8 cellular contexts compared by ENCODE assay signal in genomic region chr5:134845852-134846640, GRCh38. TPM values are rescaled to one million over a fixed set of nuclear protein-coding genes. Genes with fewer than 3 reads are reported as not detected.
DNase-seq lines count a peak whose midpoint lies in the region; ATAC-seq and TF ChIP-seq lines count a peak whose summit lies in the region.

Gene C5orf24 (plus strand): TSS chr5:134845968. CDS start chr5:134854901, 8,933 bp downstream.

- peak within 1 kb of the TSS; percentile 90 to 98 for H3K27ac Mint-ChIP-seq in natural killer cell treated with Interleukin-12 subunit alpha and Interleukin-12 subunit beta and Interleukin-15 and Interleukin-18, amount 100 ng/mL, for 72 hours

- TF ChIP-seq CTCF in LNCaP clone FGC (IDR thresholded peaks at IDR 0.05; ENCODE audit: control insufficient read depth, extremely low read depth, insufficient read depth) (no peak), fibroblast of pulmonary artery (IDR thresholded peaks at IDR 0.05; ENCODE audit: low read length, missing control alignments) (no peak)

- H3K4me3 Mint-ChIP-seq in natural killer cell treated with Interleukin-12 subunit alpha and Interleukin-12 subunit beta and Interleukin-15 and Interleukin-18, amount 100 ng/mL, for 72 hours = peak within 1 kb of the TSS; percentile 93

- ATAC-seq in natural killer cell treated with Interleukin-12 subunit alpha and Interleukin-12 subunit beta and Interleukin-15 and Interleukin-18, amount 100 ng/mL, for 72 hours = peak; percentile 98 to 99

- H3K27me3 Mint-ChIP-seq in natural killer cell treated with Interleukin-12 subunit alpha and Interleukin-12 subunit beta and Interleukin-15 and Interleukin-18, amount 100 ng/mL, for 72 hours = no peaks in the 10 kb centered on the region

- H3K9me3 Mint-ChIP-seq in natural killer cell treated with Interleukin-12 subunit alpha and Interleukin-12 subunit beta and Interleukin-15 and Interleukin-18, amount 100 ng/mL, for 72 hours = no peaks in the 10 kb centered on the region

- peak; percentile 92 for DNase-seq in ELF-1 (ENCODE audit: low read depth, low spot score)
- DNase-seq in GOT3 (lab: John Stamatoyannopoulos, UW) = peak; percentile 87
- peak; percentile 93 for DNase-seq in LNCaP clone FGC (ENCODE audit: low read depth)
- DNase-seq in SHP77 (lab: John Stamatoyannopoulos, UW) = peak; percentile 83 to 94
- DNase-seq in activated effector memory CD4-positive, alpha-beta T cell treated with Interleukin-2 at 50 U/mL for 16 hours = peak; percentile 90
- DNase-seq in fibroblast of pulmonary artery (ENCODE audit: low read depth) = peak; percentile 98
- DNase-seq in natural killer cell treated with Interleukin-12 subunit alpha and Interleukin-12 subunit beta and Interleukin-15 and Interleukin-18, amount 100 ng/mL, for 72 hours (ENCODE audit: low spot score) = peak; percentile 96
- peak; percentile 92 for DNase-seq in stimulated activated naive CD4-positive, alpha-beta T cell treated with Interleukin-2 at 50 U/mL for 16 hours (lab: John Stamatoyannopoulos, UW)

- H3K36me3 Mint-ChIP-seq in natural killer cell treated with Interleukin-12 subunit alpha and Interleukin-12 subunit beta and Interleukin-15 and Interleukin-18, amount 100 ng/mL, for 72 hours = no peaks in the 10 kb centered on the region

- H3K4me1 Mint-ChIP-seq in natural killer cell treated with Interleukin-12 subunit alpha and Interleukin-12 subunit beta and Interleukin-15 and Interleukin-18, amount 100 ng/mL, for 72 hours (ENCODE audit: low read depth in 2 of 2) = peaks cover 10 to 17% of the 10 kb centered on the region in 2 donors

- peak within 1 kb of the TSS; percentile 96 for H3K4me3 ChIP-seq in LNCaP clone FGC (ENCODE audit: low read depth, low read length)
- H3K4me3 ChIP-seq in fibroblast of pulmonary artery (replicated peaks; ENCODE audit: low read depth, low read length) = peak within 1 kb of the TSS; percentile 92

RNA-seq across cellular contexts. Expression of gene C5orf24, which starts in this region (rescaled TPM):
- 10 to 100 TPM; 33.3 to 34.5 TPM for total RNA-seq in natural killer cell treated with Interleukin-12 subunit alpha and Interleukin-12 subunit beta and Interleukin-15 and Interleukin-18, amount 100 ng/mL, for 72 hours

Comparison
In these comparisons a context has a peak if more than half of its experiments do, and no peak if none do; other contexts are left out.
1. Peak in every context shown above with its lines: DNase-seq, ATAC-seq and H3K4me3 ChIP-seq.